ENCODE assay signal across 8 cellular contexts in genomic region chr1:228275435-228276342, GRCh38.
DNase-seq lines count a peak whose midpoint lies in the region; ATAC-seq and TF ChIP-seq lines count a peak whose summit lies in the region.

No MANE protein-coding gene starts in this region.

- no peaks in the 10 kb centered on the region for H3K27me3 ChIP-seq in CD8-positive, alpha-beta T cell (ENCODE audit: insufficient read depth, low read length)
- H3K27me3 ChIP-seq in GM23338 (ENCODE audit: insufficient read depth) = peaks cover 11% of the 10 kb centered on the region; the same call in 1 of the 2 replicates

- CTCF ChIA-PET in CD8-positive, alpha-beta T cell (lab: Charles Lee) = interaction anchor here (0.9 to 1.2 kb wide), 3 partner anchors 62 to 225 kb away, joined by 3 read pairs; no protein-coding TSS in a partner anchor

- H4K20me1 ChIP-seq in GM23338 (replicated peaks; ENCODE audit: insufficient read depth) = no peaks in the 10 kb centered on the region

- no peaks in the 10 kb centered on the region for H3K36me3 ChIP-seq in CD8-positive, alpha-beta T cell (ENCODE audit: insufficient read depth, low read length)
- no peaks in the 10 kb centered on the region for H3K36me3 ChIP-seq in GM23338 (ENCODE audit: insufficient read depth)

- H3K27me3 Mint-ChIP-seq in CD8-positive, alpha-beta T cell (ENCODE audit: low read depth) = no peaks in the 10 kb centered on the region
- H3K27me3 Mint-ChIP-seq in GM23338 (ENCODE audit: insufficient read depth, low read depth, poor library complexity) = peaks cover 14% of the 10 kb centered on the region
- H3K27me3 Mint-ChIP-seq in dendritic cell treated with granulocyte-macrophage colony-stimulating factor and Interleukin-4, amounts not matched to agents 40 ng/mL and 50 ng/mL, for 4 days = peaks cover 13% of the 10 kb centered on the region

- peak overlapping the region; percentile 81 for H3K4me3 ChIP-seq in CD8-positive, alpha-beta T cell (ENCODE audit: low read depth, low read length)
- peak overlapping the region; percentile 72 for H3K4me3 ChIP-seq in GM23338

- peak overlapping the region; percentile 39 for H3K27ac ChIP-seq in CD8-positive, alpha-beta T cell (ENCODE audit: low read depth, low read length)
- H3K27ac ChIP-seq in GM23338 (ENCODE audit: low read depth) = no peak overlapping the region

- no peaks in the 10 kb centered on the region for H3K79me2 ChIP-seq in GM23338 (replicated peaks; ENCODE audit: insufficient read depth)

- H2AFZ ChIP-seq in GM23338 = peak overlapping the region; percentile 84

- H3K9me3 ChIP-seq in CD8-positive, alpha-beta T cell (ENCODE audit: low read length) = no peaks in the 10 kb centered on the region

- H3K36me3 Mint-ChIP-seq in CD8-positive, alpha-beta T cell = peaks cover 22% of the 10 kb centered on the region
- 0 out of 3 replicates have a peak, but pooled peaks cover 4% of the 10 kb centered on the region for H3K36me3 Mint-ChIP-seq in GM23338 (ENCODE audit: low read depth)
- no peaks in the 10 kb centered on the region for H3K36me3 Mint-ChIP-seq in dendritic cell treated with granulocyte-macrophage colony-stimulating factor and Interleukin-4, amounts not matched to agents 40 ng/mL and 50 ng/mL, for 4 days (ENCODE audit: low read depth)

- H3F3A ChIP-seq in GM23338 (replicated peaks; ENCODE audit: low read depth) = 0 out of 2 replicates have a peak, but pooled peaks cover 6% of the 10 kb centered on the region

- peak overlapping the region; percentile 52 for H3K27ac Mint-ChIP-seq in CD8-positive, alpha-beta T cell
- no peak overlapping the region for H3K27ac Mint-ChIP-seq in GM23338
- peak overlapping the region; percentile 61 for H3K27ac Mint-ChIP-seq in dendritic cell treated with granulocyte-macrophage colony-stimulating factor and Interleukin-4, amounts not matched to agents 40 ng/mL and 50 ng/mL, for 4 days

- no peaks in the 10 kb centered on the region for H3K9me3 Mint-ChIP-seq in CD8-positive, alpha-beta T cell
- no peaks in the 10 kb centered on the region for H3K9me3 Mint-ChIP-seq in GM23338
- H3K9me3 Mint-ChIP-seq in dendritic cell treated with granulocyte-macrophage colony-stimulating factor and Interleukin-4, amounts not matched to agents 40 ng/mL and 50 ng/mL, for 4 days = no peaks in the 10 kb centered on the region

- DNase-seq in CD8-positive, alpha-beta T cell = peak; percentile 74 to 94 (median 89)
- peak; percentile 97 for DNase-seq in GM23338 (ENCODE audit: low spot score)
- DNase-seq in NCI-H1417 treated with DMSO at 0.1 percent for 48 hours (lab: John Stamatoyannopoulos, UW) = peak; percentile 19
- peak; percentile 92 to 93 for DNase-seq in activated CD4-positive, alpha-beta T cell treated with anti-CD3 and anti-CD28 coated beads, Interleukin-2, amount 50 U/mL, for 4 hours
- DNase-seq in left lobe of liver (ENCODE audit: low spot score) = peak; percentile 64
- peak; percentile 75 to 92 for DNase-seq in stimulated activated CD4-positive, alpha-beta T cell treated with anti-CD3 and anti-CD28 coated beads, Interleukin-15, amount 100 ng/mL, for 48 hours (ENCODE audit: low read depth in 2 of 2)
- no peak for DNase-seq in OCI-M2 (lab: John Stamatoyannopoulos, UW; ENCODE audit: unreplicated experiment)

- peak; percentile 96 for ATAC-seq in CD8-positive, alpha-beta T cell
- ATAC-seq in GM23338 = peak; percentile 73
- ATAC-seq in left lobe of liver = peak; percentile 83

- TF ChIP-seq CTCF in CD8-positive, alpha-beta T cell (IDR thresholded peaks at IDR 0.05) = no peak
- no peak for TF ChIP-seq CTCF in GM23338 (conservative IDR thresholded peaks at IDR 0.05; ENCODE audit: low read depth in 2 of 2)

- peak overlapping the region; percentile 90 for H3K4me2 ChIP-seq in GM23338

- peaks cover 12% of the 10 kb centered on the region for H3K4me1 Mint-ChIP-seq in CD8-positive, alpha-beta T cell (ENCODE audit: low read depth)
- no peaks in the 10 kb centered on the region for H3K4me1 Mint-ChIP-seq in GM23338
- peaks cover 11% of the 10 kb centered on the region for H3K4me1 Mint-ChIP-seq in dendritic cell treated with granulocyte-macrophage colony-stimulating factor and Interleukin-4, amounts not matched to agents 40 ng/mL and 50 ng/mL, for 4 days (ENCODE audit: low read depth)

- H3K4me3 Mint-ChIP-seq in CD8-positive, alpha-beta T cell = peak overlapping the region; percentile 80
- H3K4me3 Mint-ChIP-seq in GM23338 = peak overlapping the region; percentile 63
- peak overlapping the region; percentile 79 for H3K4me3 Mint-ChIP-seq in dendritic cell treated with granulocyte-macrophage colony-stimulating factor and Interleukin-4, amounts not matched to agents 40 ng/mL and 50 ng/mL, for 4 days

- no peaks in the 10 kb centered on the region for H3K9me2 ChIP-seq in GM23338 (ENCODE audit: insufficient read depth)

- POLR2A ChIA-PET in CD8-positive, alpha-beta T cell (lab: Charles Lee) = interaction anchor here (1.0 to 1.3 kb wide), 2 partner anchors 110 to 183 kb away, joined by 5 to 7 read pairs; partner anchors contain the start of gene IBA57

- intact Hi-C loops in CD8-positive, alpha-beta T cell (cut with DNase I, micrococcal nuclease) = loop anchor here (1.0 to 10.0 kb wide), 9 partner anchors 63 to 541 kb away; partner anchors contain the start of genes TRIM11 (in 2 of the 2), ARF1 (in 1 of the 2), JMJD4 (in 1 of the 2) and MRPL55 (in 1 of the 2)
- intact Hi-C loops in dendritic cell treated with granulocyte-macrophage colony-stimulating factor and Interleukin-4, amounts not matched to agents 40 ng/mL and 50 ng/mL, for 4 days (cut with micrococcal nuclease) = no loop called here

- H3K4me1 ChIP-seq in CD8-positive, alpha-beta T cell (ENCODE audit: insufficient read depth, low read length) = peaks cover 6% of the 10 kb centered on the region
- no peaks in the 10 kb centered on the region for H3K4me1 ChIP-seq in GM23338 (ENCODE audit: insufficient read depth)

TF ChIP-seq in GM23338, 12 proteins besides CTCF, POLR2A, EP300 and RAD21:
- TF ChIP-seq POLR2AphosphoS5 (IDR thresholded peaks at IDR 0.05; ENCODE audit: low read depth) = peak; percentile 27; the same call in 1 of the 2 replicates
- no peak for TF ChIP-seq REST (IDR thresholded peaks at IDR 0.05; ENCODE audit: unreplicated experiment)
